Comparison of ENCODE assay signal across 14 cellular contexts in the genomic region with DNA sequence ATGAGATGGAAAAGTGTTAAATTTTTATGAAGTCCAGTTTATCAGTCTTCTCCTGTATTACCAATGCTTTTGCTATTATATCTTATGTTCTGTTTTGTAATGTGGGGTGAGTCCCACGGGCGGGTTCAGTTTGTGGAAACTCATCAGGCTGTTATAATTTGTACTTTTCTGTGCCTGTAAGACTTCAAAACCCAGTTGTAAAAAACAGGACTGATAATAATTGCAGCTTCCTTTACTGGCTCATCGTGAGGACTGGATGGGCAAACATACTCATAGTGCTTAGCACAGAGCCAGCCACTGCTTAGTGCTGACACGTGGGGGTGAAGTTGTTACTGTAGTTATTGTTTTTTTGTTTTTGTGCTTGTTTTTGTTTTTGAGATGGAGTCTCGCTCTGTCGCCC. TPM values are rescaled to one million over a fixed set of nuclear protein-coding genes. Genes with fewer than 3 reads are reported as not detected.
DNase-seq lines count a peak whose midpoint lies in the region; ATAC-seq and TF ChIP-seq lines count a peak whose summit lies in the region.
"Had no signal": no experiment of that assay in that cellular context is flagged by ENCODE, and none has a peak within 500 bp of the region (broad histone marks: within the 10 kb centered on the region; RNA-seq: fewer than 3 reads in every experiment).

No MANE protein-coding gene starts in this region.

- no peak for TF ChIP-seq EP300 in esophagus muscularis mucosa (IDR thresholded peaks at IDR 0.05)

- H3K9me3 ChIP-seq in esophagus muscularis mucosa (peaks cover 0 to 3% (median 0%) of the 10 kb centered on the region in 4 donors), MG63 (peaks cover 12% of the 10 kb centered on the region)
- H3K9me3 ChIP-seq: BLaER1 treated with 17β-estradiol and CSF1 and Interleukin-3, amounts not matched to agents 10 nM and 100 nM had no signal

- H3K4me1 ChIP-seq in esophagus muscularis mucosa: peaks cover 8 to 20% (median 13%) of the 10 kb centered on the region in 4 donors

- H3K36me3 ChIP-seq in esophagus muscularis mucosa: no peaks in the 10 kb centered on the region
- no peaks in the 10 kb centered on the region for H3K36me3 ChIP-seq in MG63
- H3K36me3 ChIP-seq: BLaER1 treated with 17β-estradiol and CSF1 and Interleukin-3, amounts not matched to agents 10 nM and 100 nM had no signal

- WGBS in esophagus muscularis mucosa: 86% methylated on average over 6 of the region's 6 CpGs

- peak; percentile 76 for ATAC-seq in omental fat pad (ENCODE audit: low FRiP score)

- peak; percentile 21 for DNase-seq in activated effector memory CD4-positive, alpha-beta T cell treated with anti-CD3 and anti-CD28 coated beads, Interleukin-2, amount 50 U/mL, for 16 hours
- no peak for DNase-seq in activated effector memory CD4-positive, alpha-beta T cell treated with Interleukin-2 at 50 U/mL for 16 hours
- DNase-seq in esophagus muscularis mucosa (ENCODE audit: extremely low spot score) (peak; percentile 81), omental fat pad (ENCODE audit: low spot score) (no peak), NOMO-1 treated with dmso at 0.1 percent for 144 hours (lab: John Stamatoyannopoulos, UW; ENCODE audit: unreplicated experiment) (no peak), MG63 (no peak), NCI-H2227 (lab: John Stamatoyannopoulos, UW; ENCODE audit: unreplicated experiment) (no peak)
- DNase-seq in activated naive CD4-positive, alpha-beta T cell treated with Interleukin-2 at 50 U/mL for 16 hours: no peak
- DNase-seq: DMS 273 treated with DMSO at 0.1 percent for 48 hours, NCI-H1436 treated with DMSO at 0.1 percent for 48 hours, NCI-H2081, NCI-H526, OCI-M1 had no signal

- H3K27ac ChIP-seq in esophagus muscularis mucosa (replicated peaks in 1 of 4): no peak overlapping the region
- H3K27ac ChIP-seq: BLaER1 treated with 17β-estradiol and CSF1 and Interleukin-3, amounts not matched to agents 10 nM and 100 nM had no signal

- H3K4me3 ChIP-seq in esophagus muscularis mucosa (no peak overlapping the region), MG63 (no peak overlapping the region)
- H3K4me3 ChIP-seq: BLaER1 treated with 17β-estradiol and CSF1 and Interleukin-3, amounts not matched to agents 10 nM and 100 nM had no signal

- intact Hi-C loops in esophagus muscularis mucosa (cut with DNase I): no loop called here

- H3K27me3 ChIP-seq in esophagus muscularis mucosa (no peaks in the 10 kb centered on the region), MG63 (no peaks in the 10 kb centered on the region)
- H3K27me3 ChIP-seq: BLaER1 treated with 17β-estradiol and CSF1 and Interleukin-3, amounts not matched to agents 10 nM and 100 nM had no signal

- TF ChIP-seq CTCF in esophagus muscularis mucosa (IDR thresholded peaks at IDR 0.05) (no peak), omental fat pad (IDR thresholded peaks at IDR 0.05) (no peak)

- no peak for TF ChIP-seq POLR2A in esophagus muscularis mucosa (IDR thresholded peaks at IDR 0.05; ENCODE audit: low read depth)

RNA-seq across cellular contexts. Expression of gene TGM2, which starts 45.6 kb away (rescaled TPM):
- total RNA-seq in esophagus muscularis mucosa: 100 to 1,000 TPM; 170 to 385 (median 212) TPM
- 100 to 1,000 TPM in 1 of 4 donors, 10 to 100 TPM in 3; 72.0 to 200 (median 73.4) TPM for total RNA-seq in omental fat pad
- 82.5 and 111 TPM in 2 replicates for total RNA-seq in MG63 (2014; rRNA removed; shearing (Covaris generic); ENCODE audit: low replicate concordance)

Comparison
In these comparisons a context has a peak if more than half of its experiments do, and no peak if none do; other contexts are left out.
1. DNase-seq: peak in activated effector memory CD4-positive, alpha-beta T cell treated with anti-CD3 and anti-CD28 coated beads, Interleukin-2, amount 50 U/mL, for 16 hours (single experiment) and esophagus muscularis mucosa (single experiment); none in activated effector memory CD4-positive, alpha-beta T cell treated with Interleukin-2 at 50 U/mL for 16 hours (single experiment), omental fat pad (single experiment), NOMO-1 treated with dmso at 0.1 percent for 144 hours (single experiment), MG63 (single experiment), activated naive CD4-positive, alpha-beta T cell treated with Interleukin-2 at 50 U/mL for 16 hours (single experiment) and NCI-H2227 (single experiment).